Comparison of ENCODE assay signal across 9 cellular contexts in the genomic region with DNA sequence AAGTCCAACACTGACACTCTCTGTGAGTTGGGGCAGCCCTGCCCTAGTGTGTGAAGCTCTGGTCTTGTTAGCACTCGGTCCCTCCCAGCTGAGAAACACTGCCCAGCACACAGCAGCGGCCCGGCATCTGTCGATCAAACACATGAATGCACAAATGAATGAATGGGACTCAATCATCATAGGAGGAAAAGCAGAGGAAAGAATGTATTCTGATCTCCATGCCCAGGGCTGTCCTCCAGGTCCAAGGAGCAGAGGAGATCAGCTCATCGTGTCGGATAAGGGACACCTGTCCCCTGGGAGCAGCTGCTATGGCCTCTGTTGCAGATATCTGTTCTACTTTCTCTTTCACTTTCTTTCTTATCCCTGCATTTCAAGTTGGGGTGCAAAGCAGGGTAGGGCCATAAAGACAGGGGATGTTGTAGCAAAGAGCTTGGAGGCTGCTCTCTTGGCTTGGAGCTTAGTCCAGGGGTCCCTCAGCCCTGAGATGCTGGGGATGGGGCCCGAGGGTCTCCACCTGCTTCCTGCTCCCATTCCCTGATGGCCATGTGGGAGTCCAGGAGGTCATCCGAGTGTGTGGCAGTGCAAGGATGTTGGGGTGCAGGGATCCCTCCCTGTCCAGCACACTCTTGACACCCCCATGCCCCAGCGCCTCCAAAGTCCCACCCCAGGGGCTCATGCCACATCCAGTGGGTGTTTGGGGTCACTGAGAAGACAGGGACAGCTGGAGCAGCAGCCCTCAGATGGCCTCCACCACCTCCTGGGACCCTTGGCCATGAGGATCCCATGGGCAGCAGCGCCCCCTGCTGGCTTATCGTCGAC.
A peak's percentile ranks its signal among the peaks of the same experiment; 100 is the strongest.
DNase-seq lines count a peak whose midpoint lies in the region; ATAC-seq and TF ChIP-seq lines count a peak whose summit lies in the region.
"Had no signal": no experiment of that assay in that cellular context is flagged by ENCODE, and none has a peak within 500 bp of the region (broad histone marks: within the 10 kb centered on the region; RNA-seq: fewer than 3 reads in every experiment).

No MANE protein-coding gene starts in this region.

- WGBS in mesenchymal stem cell = 64% methylated on average over 9 of the region's 12 CpGs
- 54 to 76% methylated on average over 5 to 10 of the region's 12 CpGs for WGBS in upper lobe of left lung, 2 donors

- H3K9me3 ChIP-seq in OCI-LY3 (ENCODE audit: insufficient read depth, low read length) = no peaks in the 10 kb centered on the region
- peaks cover 4% of the 10 kb centered on the region for H3K9me3 ChIP-seq in adipocyte (ENCODE audit: control insufficient read depth, low read length)
- H3K9me3 ChIP-seq in mesenchymal stem cell (ENCODE audit: control insufficient read depth, low read length) = no peaks in the 10 kb centered on the region
- H3K9me3 ChIP-seq in upper lobe of left lung = no peaks in the 10 kb centered on the region

- TF ChIP-seq POLR2A in upper lobe of left lung (IDR thresholded peaks at IDR 0.05) = no peak

- H3K36me3 ChIP-seq in OCI-LY3 (replicated peaks; ENCODE audit: low read depth, low read length) (no peaks in the 10 kb centered on the region), adipocyte (ENCODE audit: control insufficient read depth, insufficient read depth, low read length, severe bottlenecking) (no peaks in the 10 kb centered on the region), mesenchymal stem cell (ENCODE audit: control insufficient read depth in 1 of 2, insufficient read depth in 2 of 2, low read depth in 1 of 2, low read length in 2 of 2) (no peaks in the 10 kb centered on the region), upper lobe of left lung (no peaks in the 10 kb centered on the region)

- no peak overlapping the region for H3K4ac ChIP-seq in mesenchymal stem cell (ENCODE audit: low read depth in 1 of 2, low read length in 2 of 2)

- DNase-seq in adipocyte (ENCODE audit: low read depth) (no peak), mesenchymal stem cell (peak; percentile 23), upper lobe of left lung (no peak)

- TF ChIP-seq EP300 in upper lobe of left lung (IDR thresholded peaks at IDR 0.05) = no peak

- no peaks in the 10 kb centered on the region for H3K79me2 ChIP-seq in OCI-LY3 (ENCODE audit: low read length)

- no peaks in the 10 kb centered on the region for H3K79me1 ChIP-seq in mesenchymal stem cell (replicated peaks; ENCODE audit: low read length, poor library complexity, severe bottlenecking)

- peak overlapping the region in 1 of 2 experiments; percentile 16 for H3K18ac ChIP-seq in mesenchymal stem cell (ENCODE audit: low read depth in 1 of 2, low read length in 2 of 2)

- no peaks in the 10 kb centered on the region for H4K20me1 ChIP-seq in OCI-LY3 (ENCODE audit: insufficient read depth, low read length)

- no peak overlapping the region for H4K91ac ChIP-seq in mesenchymal stem cell (ENCODE audit: low read length)

- peaks cover 70% of the 10 kb centered on the region for H3K4me1 ChIP-seq in OCI-LY3 (ENCODE audit: low read length)
- peaks cover 5% of the 10 kb centered on the region for H3K4me1 ChIP-seq in adipocyte (ENCODE audit: control insufficient read depth, insufficient read depth, low read length)
- no peaks in the 10 kb centered on the region for H3K4me1 ChIP-seq in mesenchymal stem cell (ENCODE audit: control insufficient read depth, insufficient read depth, low read depth, low read length)
- H3K4me1 ChIP-seq in upper lobe of left lung = peaks cover 14 to 27% (median 17%) of the 10 kb centered on the region in 4 donors

- peak overlapping the region; percentile 55; the same call in 1 of the 2 replicates for H3K9ac ChIP-seq in OCI-LY3 (ENCODE audit: low read length)
- no peak overlapping the region for H3K9ac ChIP-seq in adipocyte (ENCODE audit: low read length)
- no peak overlapping the region for H3K9ac ChIP-seq in mesenchymal stem cell (ENCODE audit: low read length)

- H3K4me2 ChIP-seq in OCI-LY3 (ENCODE audit: low read length) = peak overlapping the region; percentile 82
- H3K4me2 ChIP-seq in mesenchymal stem cell (ENCODE audit: low read length, poor library complexity, severe bottlenecking) = no peak overlapping the region

- H3K27me3 ChIP-seq in OCI-LY3 (ENCODE audit: low read depth, low read length) (peaks cover 10% of the 10 kb centered on the region; the same call in 1 of the 2 replicates), adipocyte (replicated peaks; ENCODE audit: control insufficient read depth, insufficient read depth, low read length) (peaks cover 74% of the 10 kb centered on the region), mesenchymal stem cell (ENCODE audit: control insufficient read depth in 1 of 2, insufficient read depth in 1 of 2, low read length in 2 of 2) (peaks cover 17 to 82% of the 10 kb centered on the region in 2 experiments), upper lobe of left lung (no peaks in the 10 kb centered on the region)

- no peak overlapping the region for H2BK5ac ChIP-seq in mesenchymal stem cell (ENCODE audit: low read depth, low read length, poor library complexity, severe bottlenecking)

- H2BK120ac ChIP-seq in mesenchymal stem cell (ENCODE audit: low read depth, low read length) = no peak overlapping the region

- H3K14ac ChIP-seq in mesenchymal stem cell (ENCODE audit: low read length in 2 of 2) = peak overlapping the region in 1 of 2 experiments; percentile 90

- no peak overlapping the region for H4K8ac ChIP-seq in mesenchymal stem cell (ENCODE audit: low read length)

- peak overlapping the region; percentile 22; the same call in 1 of the 2 replicates for H2AFZ ChIP-seq in OCI-LY3 (ENCODE audit: low read depth, low read length)
- H2AFZ ChIP-seq in mesenchymal stem cell (ENCODE audit: low read depth, low read length) = no peak overlapping the region

- ATAC-seq in upper lobe of left lung (ENCODE audit: low FRiP score in 2 of 2) (no peak), HG02610 (IDR thresholded peaks at IDR 0.05; ENCODE audit: unreplicated experiment) (no peak), GM21737 (IDR thresholded peaks at IDR 0.05; ENCODE audit: unreplicated experiment) (no peak), HG03139 (IDR thresholded peaks at IDR 0.05; ENCODE audit: unreplicated experiment) (no peak)

- peak overlapping the region; percentile 60 for H3K4me3 ChIP-seq in OCI-LY3 (ENCODE audit: low read length)
- H3K4me3 ChIP-seq in adipocyte (ENCODE audit: low read length) = peak overlapping the region; percentile 2
- peak overlapping the region in 1 of 2 experiments; percentile 62 for H3K4me3 ChIP-seq in mesenchymal stem cell (ENCODE audit: insufficient read depth in 1 of 2, low read depth in 1 of 2, low read length in 2 of 2)
- no peak overlapping the region for H3K4me3 ChIP-seq in upper lobe of left lung
- H3K4me3 ChIP-seq: SK-N-MC had no signal

- peak; percentile 49 for TF ChIP-seq CTCF in GM12874 (IDR thresholded peaks at IDR 0.05; ENCODE audit: insufficient read depth, low read depth, low read length)
- TF ChIP-seq CTCF in OCI-LY3 (IDR thresholded peaks at IDR 0.05; ENCODE audit: low read depth, low read length) = peak; percentile 25
- peak; percentile 15 to 62 (median 54) for TF ChIP-seq CTCF in upper lobe of left lung (IDR thresholded peaks at IDR 0.05)

- no peak overlapping the region for H3K23ac ChIP-seq in mesenchymal stem cell (ENCODE audit: low read length in 2 of 2)

- H2BK15ac ChIP-seq in mesenchymal stem cell (ENCODE audit: low read depth, poor library complexity, severe bottlenecking) = no peak overlapping the region

- H2BK12ac ChIP-seq in mesenchymal stem cell (ENCODE audit: low read length in 2 of 2) = peak overlapping the region in 1 of 2 experiments; percentile 11

- H3K27ac ChIP-seq in OCI-LY3 (ENCODE audit: low read length) (peak overlapping the region; percentile 33; the same call in 1 of the 2 replicates), mesenchymal stem cell (ENCODE audit: low read length, poor library complexity, severe bottlenecking) (no peak overlapping the region), upper lobe of left lung (no peak overlapping the region)
- H3K27ac ChIP-seq: SK-N-MC had no signal

- no peak overlapping the region for H2AK5ac ChIP-seq in mesenchymal stem cell (ENCODE audit: low read length, severe bottlenecking)

Comparison
In these comparisons a context has a peak if more than half of its experiments do, and no peak if none do; other contexts are left out.
1. H3K4me3 ChIP-seq: peak in OCI-LY3 (single experiment) and adipocyte (single experiment); none in upper lobe of left lung (0 of 4).
2. Peak in every context shown above with its lines, with median percentiles within 50 percentile points of each other: CTCF ChIP-seq.